1 cellular context compared by ENCODE assay signal in genomic region chr6:32439708-32440214, GRCh38.
TF ChIP-seq lines count a peak whose summit lies in the region.

Gene HLA-DRA (plus strand): TSS chr6:32439887. CDS start chr6:32439951, 64 bp downstream.

TF ChIP-seq in GM23338, 12 proteins besides CTCF, POLR2A, EP300 and RAD21 (continued from another document):
- no peak for TF ChIP-seq NANOG (IDR thresholded peaks at IDR 0.05; ENCODE audit: borderline replicate concordance)
- peak; percentile 94 for TF ChIP-seq CREB1 (CRISPR knock-in tag; IDR thresholded peaks at IDR 0.05; ENCODE audit: low read depth)
- TF ChIP-seq EZH2phosphoT487 (IDR thresholded peaks at IDR 0.05; ENCODE audit: unreplicated experiment): no peak
